1 cellular context compared by ENCODE assay signal in the genomic region with DNA sequence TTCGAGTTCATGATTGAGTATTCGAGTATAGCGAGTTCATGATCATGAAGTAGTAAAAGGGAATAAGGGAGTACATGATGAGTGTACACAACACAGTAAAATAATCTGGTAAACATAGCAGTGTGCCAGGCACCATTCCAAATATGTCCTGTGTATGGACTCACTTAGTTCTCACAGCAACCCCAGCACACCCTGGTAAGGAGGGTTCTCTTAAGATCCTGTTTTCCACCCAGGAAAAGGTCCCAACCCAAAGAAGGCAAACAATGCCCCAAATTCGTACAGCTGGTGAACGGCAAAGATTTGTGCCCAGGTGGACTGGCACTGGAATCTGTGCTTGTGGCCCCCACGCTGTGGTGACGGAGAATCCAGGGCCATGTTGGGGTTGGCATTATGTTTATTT.
TF ChIP-seq lines count a peak whose summit lies in the region.

No MANE protein-coding gene starts in this region.

TF ChIP-seq in HepG2, 621 proteins besides CTCF, POLR2A, EP300 and RAD21:
- peak; percentile 59; the same call in 1 of the 2 replicates for TF ChIP-seq POLR2G (IDR thresholded peaks at IDR 0.05; ENCODE audit: low read depth, low read length)
- 0 out of 2 replicates have a peak, but pooled peaks have one; percentile 19 for TF ChIP-seq KDM2A (CRISPR knock-in tag; IDR thresholded peaks at IDR 0.05; ENCODE audit: borderline replicate concordance, low read depth)
- 0 out of 2 replicates have a peak, but pooled peaks have one; percentile 51 for TF ChIP-seq ZNF326 (CRISPR knock-in tag; IDR thresholded peaks at IDR 0.05; ENCODE audit: borderline replicate concordance)
- TF ChIP-seq POGZ (CRISPR knock-in tag; IDR thresholded peaks at IDR 0.05), result no peak
- peak; percentile 32 for TF ChIP-seq AGO2 (optimal IDR thresholded peaks at IDR 0.05; ENCODE audit: low read depth, low read length)
- TF ChIP-seq, protein P1, sequence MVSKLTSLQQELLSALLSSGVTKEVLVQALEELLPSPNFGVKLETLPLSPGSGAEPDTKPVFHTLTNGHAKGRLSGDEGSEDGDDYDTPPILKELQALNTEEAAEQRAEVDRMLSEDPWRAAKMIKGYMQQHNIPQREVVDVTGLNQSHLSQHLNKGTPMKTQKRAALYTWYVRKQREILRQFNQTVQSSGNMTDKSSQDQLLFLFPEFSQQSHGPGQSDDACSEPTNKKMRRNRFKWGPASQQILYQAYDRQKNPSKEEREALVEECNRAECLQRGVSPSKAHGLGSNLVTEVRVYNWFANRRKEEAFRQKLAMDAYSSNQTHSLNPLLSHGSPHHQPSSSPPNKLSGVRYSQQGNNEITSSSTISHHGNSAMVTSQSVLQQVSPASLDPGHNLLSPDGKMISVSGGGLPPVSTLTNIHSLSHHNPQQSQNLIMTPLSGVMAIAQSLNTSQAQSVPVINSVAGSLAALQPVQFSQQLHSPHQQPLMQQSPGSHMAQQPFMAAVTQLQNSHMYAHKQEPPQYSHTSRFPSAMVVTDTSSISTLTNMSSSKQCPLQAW (CRISPR knock-in tag; IDR thresholded peaks at IDR 0.05), result 0 out of 2 replicates have a peak, but pooled peaks have one; percentile 25
- TF ChIP-seq POLR2AphosphoS5 (IDR thresholded peaks at IDR 0.05; ENCODE audit: low read depth, low read length), result peak; percentile 13; the same call in 1 of the 2 replicates
- TF ChIP-seq RBM22 (optimal IDR thresholded peaks at IDR 0.05; ENCODE audit: low read length), result peak; percentile 84
- no peak for TF ChIP-seq NONO (IDR thresholded peaks at IDR 0.05)
- 0 out of 2 replicates have a peak, but pooled peaks have one; percentile 49 for TF ChIP-seq NONO (CRISPR knock-in tag; conservative IDR thresholded peaks at IDR 0.05)
- no peak for TF ChIP-seq ZNF337 (CRISPR knock-in tag; IDR thresholded peaks at IDR 0.05; ENCODE audit: borderline replicate concordance, low read depth)
- TF ChIP-seq TEAD3 (CRISPR knock-in tag; optimal IDR thresholded peaks at IDR 0.05; ENCODE audit: borderline replicate concordance), result peak; percentile 17
- TF ChIP-seq ESRRA (CRISPR knock-in tag; IDR thresholded peaks at IDR 0.05; ENCODE audit: low read depth), result no peak
